27 cellular contexts compared by ENCODE assay signal in genomic region chr5:58090704-58091103, GRCh38.
"Had no signal": no experiment of that assay in that cellular context is flagged by ENCODE, and none has a peak within 500 bp of the region (broad histone marks: within the 10 kb centered on the region; RNA-seq: fewer than 3 reads in every experiment).

No MANE protein-coding gene starts in this region.

- H3K36me3 ChIP-seq: prostate gland, right atrium auricular region, stomach, thyroid gland, vagina had no signal

- H3K9me3 Mint-ChIP-seq: immature natural killer cell; mesothelial cell of epicardium; nephron; stimulated activated effector memory CD8-positive, alpha-beta T cell treated with anti-CD3 and anti-CD28 coated beads, Interleukin-12 subunit alpha, Interleukin-12 subunit beta, amount 100 ng/mL, for 72 hours had no signal

- H3K4me1 Mint-ChIP-seq: naive thymus-derived CD4-positive, alpha-beta T cell; stimulated activated effector memory CD8-positive, alpha-beta T cell treated with anti-CD3 and anti-CD28 coated beads, Interleukin-12 subunit alpha, Interleukin-12 subunit beta, amount 100 ng/mL, for 72 hours had no signal

- ATAC-seq: naive thymus-derived CD4-positive, alpha-beta T cell; sciatic nerve; stimulated activated effector memory CD8-positive, alpha-beta T cell treated with anti-CD3 and anti-CD28 coated beads, Interleukin-12 subunit alpha, Interleukin-12 subunit beta, amount 100 ng/mL, for 72 hours had no signal

- H3K4me3 ChIP-seq: coronary artery, lung, prostate gland, right atrium auricular region, smooth muscle cell, stomach, thyroid gland, vagina had no signal

- H3K9me3 ChIP-seq: prostate gland, right atrium auricular region, stomach, thyroid gland, vagina had no signal

- DNase-seq: dermis blood vessel endothelial cell; effector memory CD4-positive, alpha-beta T cell; erythroblast; hypothalamus; immature natural killer cell; islet precursor cell; kidney glomerular epithelial cell; mesenchymal stem cell; naive thymus-derived CD4-positive, alpha-beta T cell; nucleus accumbens; stimulated activated CD4-positive, alpha-beta T cell treated with anti-CD3 and anti-CD28 coated beads, Interleukin-12 subunit alpha, Interleukin-12 subunit beta, amount 100 ng/mL, for 4 hours; stimulated activated CD4-positive, alpha-beta T cell treated with anti-CD3 and anti-CD28 coated beads, Interleukin-2, amount 100 ng/mL, for 24 hours; stimulated activated CD4-positive, alpha-beta T cell treated with anti-CD3 and anti-CD28 coated beads, Interleukin-4, amount 100 ng/mL, for 24 hours; stimulated activated naive CD4-positive, alpha-beta T cell treated with Interleukin-2 at 50 U/mL for 16 hours; stomach; thyroid gland; trophoblast cell had no signal

- H3K4me1 ChIP-seq: prostate gland, right atrium auricular region, thyroid gland, vagina had no signal

- H3K36me3 Mint-ChIP-seq: immature natural killer cell; mesothelial cell of epicardium; naive thymus-derived CD4-positive, alpha-beta T cell; stimulated activated effector memory CD8-positive, alpha-beta T cell treated with anti-CD3 and anti-CD28 coated beads, Interleukin-12 subunit alpha, Interleukin-12 subunit beta, amount 100 ng/mL, for 72 hours had no signal

- H3K27ac Mint-ChIP-seq: immature natural killer cell; mesothelial cell of epicardium; naive thymus-derived CD4-positive, alpha-beta T cell; nephron; stimulated activated effector memory CD8-positive, alpha-beta T cell treated with anti-CD3 and anti-CD28 coated beads, Interleukin-12 subunit alpha, Interleukin-12 subunit beta, amount 100 ng/mL, for 72 hours had no signal

- H3K4me3 Mint-ChIP-seq: immature natural killer cell; mesothelial cell of epicardium; naive thymus-derived CD4-positive, alpha-beta T cell; nephron; stimulated activated effector memory CD8-positive, alpha-beta T cell treated with anti-CD3 and anti-CD28 coated beads, Interleukin-12 subunit alpha, Interleukin-12 subunit beta, amount 100 ng/mL, for 72 hours had no signal
